In genomic region chr2:177165731-177166711, GRCh38 we compare ENCODE assay signal across 8 cellular contexts. TPM values are rescaled to one million over a fixed set of nuclear protein-coding genes. Genes with fewer than 3 reads are reported as not detected.
DNase-seq lines count a peak whose midpoint lies in the region; ATAC-seq, FAIRE-seq and TF ChIP-seq lines count a peak whose summit lies in the region.

No MANE protein-coding gene starts in this region.

- H3K27ac Mint-ChIP-seq in activated CD4-positive, alpha-beta memory T cell treated with anti-CD3 and anti-CD28 coated beads for 36 hours, result peak overlapping the region; percentile 78

- H3K56ac ChIP-seq in IMR-90 (ENCODE audit: extremely low read depth, insufficient read depth, low read length), result peak overlapping the region; percentile 36; the same call in 1 of the 2 replicates

- no peaks in the 10 kb centered on the region for H3K27me3 Mint-ChIP-seq in activated CD4-positive, alpha-beta memory T cell treated with anti-CD3 and anti-CD28 coated beads for 36 hours

- no peak overlapping the region for H2AFZ ChIP-seq in IMR-90 (replicated peaks; ENCODE audit: low read length, poor library complexity)

- H3K9me3 ChIP-seq in IMR-90 (ENCODE audit: control insufficient read depth, insufficient read depth, low read length), result no peaks in the 10 kb centered on the region

- no peak overlapping the region for H2AK9ac ChIP-seq in IMR-90 (replicated peaks; ENCODE audit: low read depth, low read length, poor library complexity)

- peaks cover 11% of the 10 kb centered on the region; the same call in 1 of the 2 replicates for H3K9me1 ChIP-seq in IMR-90 (ENCODE audit: insufficient read depth, low read length)

- H2BK5ac ChIP-seq in IMR-90 (ENCODE audit: low read depth, low read length, poor library complexity, severe bottlenecking), result peak overlapping the region; percentile 97

- DNase-seq in GM12891 (ENCODE audit: insufficient read length, low spot score) (no peak), IMR-90 (peak; percentile 40), glomerular visceral epithelial cell (ENCODE audit: extremely low spot score) (peak; percentile 66), renal cortical epithelial cell (ENCODE audit: low read depth) (peak; percentile 78), NCI-H2029 treated with DMSO at 0.1 percent for 48 hours (lab: John Stamatoyannopoulos, UW) (no peak), NCI-H82 treated with DMSO at 0.1 percent for 48 hours (lab: John Stamatoyannopoulos, UW; ENCODE audit: unreplicated experiment) (no peak)
- no peak for DNase-seq in activated CD4-positive, alpha-beta memory T cell treated with anti-CD3 and anti-CD28 coated beads for 36 hours

- peak overlapping the region; percentile 50 for H3K9ac ChIP-seq in IMR-90 (ENCODE audit: low read depth, low read length)

- H3K9me3 Mint-ChIP-seq in activated CD4-positive, alpha-beta memory T cell treated with anti-CD3 and anti-CD28 coated beads for 36 hours, result no peaks in the 10 kb centered on the region

- H3K27me3 ChIP-seq in IMR-90 (ENCODE audit: control insufficient read depth, insufficient read depth, low read length), result no peaks in the 10 kb centered on the region

- H2BK20ac ChIP-seq in IMR-90 (ENCODE audit: low read depth, low read length), result peak overlapping the region; percentile 71

- no peak for TF ChIP-seq RAD21 in IMR-90 (IDR thresholded peaks at IDR 0.05; ENCODE audit: low read length)

- intact Hi-C loops in IMR-90 (cut with micrococcal nuclease), result loop anchor here (1.0 to 2.0 kb wide), 2 partner anchors 47 to 593 kb away; no protein-coding TSS in a partner anchor
- intact Hi-C loops in activated CD4-positive, alpha-beta memory T cell treated with anti-CD3 and anti-CD28 coated beads for 36 hours (cut with micrococcal nuclease), result loop anchor here (1.0 to 10.0 kb wide), 7 partner anchors 27 to 949 kb away; partner anchors contain the start of genes HNRNPA3 and RBM45

- H3K36me3 Mint-ChIP-seq in activated CD4-positive, alpha-beta memory T cell treated with anti-CD3 and anti-CD28 coated beads for 36 hours, result no peaks in the 10 kb centered on the region

- no peak overlapping the region for H3K4me3 ChIP-seq in IMR-90 (ENCODE audit: insufficient read depth, low read depth, low read length)

- peak overlapping the region; percentile 82 for H2BK120ac ChIP-seq in IMR-90 (ENCODE audit: low read depth, low read length)

- WGBS in IMR-90 (ENCODE audit: extremely low coverage in 2 of 2, insufficient read length in 1 of 2), 2 experiments, result 76% methylated on average over 2 of the region's 8 CpGs; no CpG with 5 or more reads in 1 of the 2 experiments

- in situ Hi-C loops in IMR-90 (cut with MboI; ENCODE audit: low sequenced_read_pairs), result loop anchor here (5.0 to 10.0 kb wide), 4 partner anchors 161 to 589 kb away; no protein-coding TSS in a partner anchor

- TF ChIP-seq CTCF in IMR-90 (conservative IDR thresholded peaks at IDR 0.05; ENCODE audit: low read depth, low read length), result no peak

- peaks cover 16% of the 10 kb centered on the region for H3K4me1 ChIP-seq in IMR-90 (ENCODE audit: control insufficient read depth, insufficient read depth, low read length)

- peak overlapping the region; percentile 74; the same call in 1 of the 2 replicates for H3K27ac ChIP-seq in IMR-90 (ENCODE audit: insufficient read depth, low read length)

- H3K4me2 ChIP-seq in IMR-90 (ENCODE audit: low read depth, low read length), result peak overlapping the region; percentile 60

- peaks cover 3 to 11% of the 10 kb centered on the region in 2 experiments; a peak in 3 of 4 replicates for H3K79me1 ChIP-seq in IMR-90 (ENCODE audit: low read depth in 1 of 2, low read length in 2 of 2)

- CTCF ChIA-PET in IMR-90 (lab: Yijun Ruan, JAX), result interaction anchor here (0.6 to 2.6 kb wide), 10 partner anchors 20 to 593 kb away, joined by 3 to 29 read pairs (median 6); partner anchors contain the start of gene NFE2L2
- CTCF ChIA-PET in activated CD4-positive, alpha-beta memory T cell treated with anti-CD3 and anti-CD28 coated beads for 36 hours (lab: Charles Lee), result interaction anchor here (1.0 to 7.3 kb wide), 26 partner anchors 11 to 1039 kb away, joined by 3 to 111 read pairs (median 14); partner anchors contain the start of gene NFE2L2

- H3K4me1 Mint-ChIP-seq in activated CD4-positive, alpha-beta memory T cell treated with anti-CD3 and anti-CD28 coated beads for 36 hours (ENCODE audit: low read depth), result peaks cover 20% of the 10 kb centered on the region

- H3K36me3 ChIP-seq in IMR-90 (ENCODE audit: control insufficient read depth, insufficient read depth, low read length), result no peaks in the 10 kb centered on the region

- dilution Hi-C loops in IMR-90 (cut with HindIII; ENCODE audit: low sequenced_read_pairs, unreplicated experiment), result no loop called here

- H4K8ac ChIP-seq in IMR-90 (ENCODE audit: low read depth in 2 of 2, low read length in 2 of 2), result peak overlapping the region; percentile 62 to 71; a peak in 3 of 4 replicates

- peak overlapping the region; percentile 76 for H4K5ac ChIP-seq in IMR-90 (ENCODE audit: low read depth, low read length)

- 0 out of 2 replicates have a peak, but pooled peaks have one; percentile 29 for TF ChIP-seq POLR2A in GM12891 (IDR thresholded peaks at IDR 0.05; ENCODE audit: low read depth, low read length)
- TF ChIP-seq POLR2A in IMR-90 (IDR thresholded peaks at IDR 0.05; ENCODE audit: low read depth, low read length), result no peak

- ATAC-seq in GM21447 (IDR thresholded peaks at IDR 0.05; ENCODE audit: unreplicated experiment) (peak; percentile 55), IMR-90 (ENCODE audit: low read depth) (peak; percentile 28; the same call in 1 of the 2 replicates)

- no peaks in the 10 kb centered on the region for H4K20me1 ChIP-seq in IMR-90 (ENCODE audit: insufficient read depth, low read length)

- H3K14ac ChIP-seq in IMR-90 (replicated peaks; ENCODE audit: low read depth, low read length), result peak overlapping the region; percentile 38

- peak overlapping the region; percentile 55 for H4K91ac ChIP-seq in IMR-90 (ENCODE audit: insufficient read depth, low read depth, low read length)

- peak; percentile 90 for FAIRE-seq in GM12891 (lab: Jason Lieb, UNC)

- POLR2A ChIA-PET in IMR-90 (lab: Charles Lee; ENCODE audit: unreplicated experiment), result interaction anchor here (0.7 to 0.9 kb wide), 2 partner anchors 97 to 167 kb away, joined by 3 read pairs; no protein-coding TSS in a partner anchor
- POLR2A ChIA-PET in activated CD4-positive, alpha-beta memory T cell treated with anti-CD3 and anti-CD28 coated beads for 36 hours (lab: Charles Lee), result interaction anchor here (2.0 to 2.9 kb wide), 2 partner anchors 46 to 98 kb away, joined by 10 to 17 read pairs; partner anchors contain the start of genes HNRNPA3 and NFE2L2

- peak overlapping the region; percentile 55 for H3K23ac ChIP-seq in IMR-90 (ENCODE audit: low read depth, low read length)

- H3K4me3 Mint-ChIP-seq in activated CD4-positive, alpha-beta memory T cell treated with anti-CD3 and anti-CD28 coated beads for 36 hours, result peak overlapping the region; percentile 51

- peak overlapping the region; percentile 68 for H3K18ac ChIP-seq in IMR-90 (ENCODE audit: low read depth, low read length)

- peak overlapping the region; percentile 46; the same call in 2 of the 3 replicates for H2BK15ac ChIP-seq in IMR-90 (ENCODE audit: low read depth, low read length)

- peak overlapping the region; percentile 0; the same call in 1 of the 2 replicates for H2AK5ac ChIP-seq in IMR-90 (ENCODE audit: low read depth, low read length)

- H3K4ac ChIP-seq in IMR-90 (ENCODE audit: low read depth, low read length), result peak overlapping the region; percentile 79

- no TSS peak for BruUV-seq in IMR-90 (replicated peaks; lab: Mats Ljungman, UMichigan)

TF ChIP-seq in GM12891, 5 proteins besides CTCF, POLR2A, EP300 and RAD21:
- TF ChIP-seq POLR2AphosphoS5 (IDR thresholded peaks at IDR 0.05; ENCODE audit: low read depth, low read length) (no peak), SPI1 (IDR thresholded peaks at IDR 0.05; ENCODE audit: low read depth, low read length) (peak; percentile 91)

TF ChIP-seq in IMR-90, 13 proteins besides CTCF, POLR2A, EP300 and RAD21 (continues in another document):
- TF ChIP-seq MXI1 (IDR thresholded peaks at IDR 0.05; ENCODE audit: borderline replicate concordance, low read depth, low read length), result no peak
- TF ChIP-seq BHLHE40 (IDR thresholded peaks at IDR 0.05; ENCODE audit: low read depth, low read length), result no peak
- no peak for TF ChIP-seq SMC3 (IDR thresholded peaks at IDR 0.05; ENCODE audit: low read depth, low read length)
- no peak for TF ChIP-seq USF2 (IDR thresholded peaks at IDR 0.05; ENCODE audit: low read depth, low read length)
- TF ChIP-seq MAZ (IDR thresholded peaks at IDR 0.05; ENCODE audit: borderline replicate concordance, low read depth, low read length), result no peak
- no peak for TF ChIP-seq FOS (IDR thresholded peaks at IDR 0.05; ENCODE audit: low read depth, low read length)
- no peak for TF ChIP-seq NFE2L2 (IDR thresholded peaks at IDR 0.05; ENCODE audit: low read depth, low read length)
- TF ChIP-seq RCOR1 (IDR thresholded peaks at IDR 0.05; ENCODE audit: insufficient replicate concordance, low read length), result no peak
- TF ChIP-seq CHD1 (IDR thresholded peaks at IDR 0.05; ENCODE audit: low read depth, low read length), result no peak
- no peak for TF ChIP-seq MAFK (IDR thresholded peaks at IDR 0.05; ENCODE audit: low read depth, low read length)
- TF ChIP-seq RFX5 (IDR thresholded peaks at IDR 0.05; ENCODE audit: low read depth, low read length), result no peak
- no peak for TF ChIP-seq CEBPB (IDR thresholded peaks at IDR 0.05; ENCODE audit: low read depth, low read length)

RNA-seq across cellular contexts. Expression of gene HNRNPA3, which starts 46.6 kb away (rescaled TPM):
- 339 TPM for polyA plus RNA-seq in GM12891 (2012; ENCODE audit: low read depth, missing spikeins)
- total RNA-seq in IMR-90 (2012; rRNA removed) (18.6 and 35.6 TPM in 2 replicates), renal cortical epithelial cell (39.4 and 78.7 TPM in 2 replicates)
- 111 and 119 TPM in 2 replicates for polyA plus RNA-seq in IMR-90 (2012; rRNA removed)
- 20.4 and 31.8 TPM in 2 replicates for polyA plus RNA-seq in IMR-90 (2012; cell fraction: cytosol; rRNA removed)
- polyA plus RNA-seq in IMR-90 (2012; cell fraction: nucleus; rRNA removed; ENCODE audit: low replicate concordance), result 9.3 and 76.5 TPM in 2 replicates
- total RNA-seq in activated CD4-positive, alpha-beta memory T cell treated with anti-CD3 and anti-CD28 coated beads for 36 hours, result 100 to 1,000 TPM; 303 to 311 TPM

Comparison
In these comparisons a context has a peak if more than half of its experiments do, and no peak if none do; other contexts are left out.
1. DNase-seq: peak in IMR-90 (single experiment), glomerular visceral epithelial cell (single experiment) and renal cortical epithelial cell (single experiment); none in GM12891 (single experiment), activated CD4-positive, alpha-beta memory T cell treated with anti-CD3 and anti-CD28 coated beads for 36 hours (single experiment), NCI-H2029 treated with DMSO at 0.1 percent for 48 hours (single experiment) and NCI-H82 treated with DMSO at 0.1 percent for 48 hours (single experiment).